13 cellular contexts compared by ENCODE assay signal in the genomic region with DNA sequence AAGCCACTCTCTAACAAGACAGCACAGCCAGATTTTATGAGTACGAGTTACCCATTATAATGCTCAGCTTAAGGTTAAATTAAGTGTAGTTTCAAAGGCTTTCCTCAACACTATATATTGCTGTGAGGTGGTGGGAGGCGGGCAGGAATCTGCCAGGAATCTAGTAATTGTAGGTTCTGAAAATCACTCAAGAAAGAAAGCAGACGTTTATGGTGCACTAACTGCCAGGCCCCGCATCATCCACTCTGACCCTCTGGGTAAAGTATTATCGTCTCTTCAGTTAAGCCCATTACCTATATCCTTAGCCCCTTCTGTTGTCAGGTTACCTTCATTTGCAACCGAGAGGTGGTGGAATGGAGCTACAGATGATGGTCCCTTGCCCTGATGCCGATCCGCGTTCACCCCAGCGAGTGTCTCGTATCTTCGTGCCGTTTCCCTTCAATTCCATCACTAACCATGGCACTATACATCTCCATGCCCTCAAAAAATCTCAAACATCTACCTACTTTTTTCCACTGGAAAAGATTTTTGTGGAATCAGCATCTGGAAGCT.
"Had no signal": no experiment of that assay in that cellular context is flagged by ENCODE, and none has a peak within 500 bp of the region (broad histone marks: within the 10 kb centered on the region; RNA-seq: fewer than 3 reads in every experiment).

No MANE protein-coding gene starts in this region.

- DNase-seq: activated CD4-positive, CD25-positive, alpha-beta regulatory T cell; activated naive CD4-positive, alpha-beta T cell; activated naive CD8-positive, alpha-beta T cell treated with anti-CD3 and anti-CD28 coated beads, Interleukin-2, amount 10 ng/mL, durations not matched to agents 7 days and 5 days; effector memory CD4-positive, alpha-beta T cell; heart right ventricle; left colon; pancreas; T-helper 17 cell had no signal

- H3K4me3 ChIP-seq: gastroesophageal sphincter, heart right ventricle, lung, neural progenitor cell, pancreas, suprapubic skin had no signal

- H3K27me3 ChIP-seq: gastroesophageal sphincter, heart right ventricle, neural progenitor cell, pancreas, suprapubic skin had no signal

- H3K9me3 ChIP-seq: gastroesophageal sphincter, heart right ventricle, pancreas, suprapubic skin had no signal

- H3K9ac ChIP-seq: neural progenitor cell had no signal

- H3K27ac ChIP-seq: gastroesophageal sphincter, heart right ventricle, neural progenitor cell, pancreas, suprapubic skin had no signal

- ATAC-seq: gastroesophageal sphincter, heart right ventricle, left colon, pancreas, sciatic nerve, T-helper 17 cell had no signal

- H3K4me1 ChIP-seq: gastroesophageal sphincter, neural progenitor cell, pancreas, suprapubic skin had no signal
